Comparison of ENCODE assay signal across 27 cellular contexts in the genomic region with DNA sequence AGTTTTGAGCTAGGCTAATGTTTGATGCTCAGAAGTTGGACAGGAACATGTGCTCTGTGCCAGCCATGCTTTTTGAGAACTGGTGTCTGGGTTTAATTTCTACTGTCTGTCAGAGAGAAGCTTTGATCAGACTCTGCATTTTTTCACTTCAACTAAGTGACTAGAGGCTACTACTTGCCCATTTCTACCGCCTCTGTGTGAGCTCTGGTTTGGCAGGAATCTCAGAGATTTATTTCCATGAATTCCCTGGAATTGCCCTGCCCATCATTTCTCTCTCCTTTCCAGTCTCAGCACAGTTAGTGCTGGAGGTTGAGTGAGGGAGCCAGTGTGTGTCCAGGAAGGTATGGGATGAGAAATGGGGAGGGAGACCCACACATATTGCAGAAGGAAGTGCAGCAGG.
DNase-seq lines count a peak whose midpoint lies in the region; ATAC-seq and FAIRE-seq lines count a peak whose summit lies in the region.
"Had no signal": no experiment of that assay in that cellular context is flagged by ENCODE, and none has a peak within 500 bp of the region (broad histone marks: within the 10 kb centered on the region; RNA-seq: fewer than 3 reads in every experiment).

No MANE protein-coding gene starts in this region.

- H3K14ac ChIP-seq in trophoblast cell (ENCODE audit: low read length): peak overlapping the region; percentile 65

- H2BK12ac ChIP-seq in trophoblast cell (ENCODE audit: low read length): peak overlapping the region; percentile 95

- FAIRE-seq in frontal cortex (lab: Jason Lieb, UNC): no peak
- FAIRE-seq: colon, endothelial cell of umbilical vein, K562 had no signal

- peak overlapping the region; percentile 47 for H2AFZ ChIP-seq in trophoblast cell (ENCODE audit: insufficient read depth, low read length, poor library complexity)

- no peaks in the 10 kb centered on the region for H3K9me3 ChIP-seq in trophoblast cell (ENCODE audit: insufficient read depth, low read depth, low read length)
- H3K9me3 ChIP-seq: BLaER1 treated with 17β-estradiol and CSF1 and Interleukin-3, amounts not matched to agents 10 nM and 100 nM; prostate gland; tibial nerve had no signal

- H2AK5ac ChIP-seq in trophoblast cell (ENCODE audit: low read length): peak overlapping the region; percentile 63

- H3K36me3 ChIP-seq in trophoblast cell (ENCODE audit: control insufficient read depth in 1 of 2, insufficient read depth in 2 of 2, low read length in 2 of 2): no peaks in the 10 kb centered on the region
- H3K36me3 ChIP-seq: BLaER1 treated with 17β-estradiol and CSF1 and Interleukin-3, amounts not matched to agents 10 nM and 100 nM; cardiac muscle cell; prostate gland; tibial nerve had no signal

- peak overlapping the region; percentile 89 for H4K8ac ChIP-seq in trophoblast cell (ENCODE audit: low read depth, low read length)

- H3K4ac ChIP-seq in trophoblast cell (ENCODE audit: low read depth, low read length): peak overlapping the region; percentile 92

- peaks cover 6 to 11% of the 10 kb centered on the region in 2 experiments for H3K4me1 ChIP-seq in trophoblast cell (ENCODE audit: control insufficient read depth in 1 of 2, insufficient read depth in 2 of 2, low read length in 2 of 2)
- H3K4me1 ChIP-seq: prostate gland, tibial nerve had no signal

- no peaks in the 10 kb centered on the region for H3K27me3 ChIP-seq in trophoblast cell (ENCODE audit: insufficient read depth, low read length)
- H3K27me3 ChIP-seq: BLaER1 treated with 17β-estradiol and CSF1 and Interleukin-3, amounts not matched to agents 10 nM and 100 nM; cardiac muscle cell; tibial nerve had no signal

- peak overlapping the region; percentile 81 for H3K27ac ChIP-seq in trophoblast cell (ENCODE audit: low read depth, low read length)
- H3K27ac ChIP-seq: BLaER1 treated with 17β-estradiol and CSF1 and Interleukin-3, amounts not matched to agents 10 nM and 100 nM; cardiac muscle cell; prostate gland; tibial nerve had no signal

- H3K4me3 ChIP-seq in trophoblast cell (ENCODE audit: low read depth, low read length): no peak overlapping the region
- H3K4me3 ChIP-seq: BLaER1 treated with 17β-estradiol and CSF1 and Interleukin-3, amounts not matched to agents 10 nM and 100 nM; cardiac muscle cell; K562; prostate gland; tibial nerve had no signal

- peak overlapping the region; percentile 95 for H4K91ac ChIP-seq in trophoblast cell (ENCODE audit: low read depth, low read length)

- H3K79me1 ChIP-seq in trophoblast cell (ENCODE audit: low read length): peaks cover 31% of the 10 kb centered on the region

- ATAC-seq in GM19035 (IDR thresholded peaks at IDR 0.05; ENCODE audit: unreplicated experiment) (no peak), HG03045 (IDR thresholded peaks at IDR 0.05; ENCODE audit: unreplicated experiment) (no peak), HG02571 (IDR thresholded peaks at IDR 0.05; ENCODE audit: unreplicated experiment) (no peak)
- ATAC-seq: K562, left ventricle myocardium superior, sciatic nerve, WTC11 had no signal

- peaks cover 3% of the 10 kb centered on the region for H3K79me2 ChIP-seq in trophoblast cell (ENCODE audit: control insufficient read depth, insufficient read depth, low read length, poor library complexity)

- no peak overlapping the region for H3K23ac ChIP-seq in trophoblast cell (ENCODE audit: low read length)

- H2BK5ac ChIP-seq in trophoblast cell (ENCODE audit: low read depth, low read length, poor library complexity): peak overlapping the region; percentile 92

- no peak overlapping the region for H3K18ac ChIP-seq in trophoblast cell (ENCODE audit: low read length)

- no CpG with 5 or more reads among the region's 1 CpG for WGBS in trophoblast cell (ENCODE audit: extremely low coverage, insufficient coverage, insufficient read length)

- no peak overlapping the region for H4K12ac ChIP-seq in trophoblast cell (ENCODE audit: low read depth, low read length)

- no peak overlapping the region for H3K9ac ChIP-seq in trophoblast cell (ENCODE audit: low read length)
- H3K9ac ChIP-seq: BLaER1 treated with 17β-estradiol and CSF1 and Interleukin-3, amounts not matched to agents 10 nM and 100 nM had no signal

- DNase-seq in GDM1 (lab: John Stamatoyannopoulos, UW) (peak; percentile 5), RPMI7951 (ENCODE audit: low read depth) (peak; percentile 83), islet precursor cell (peak; percentile 62), trophoblast cell (no peak), frontal cortex (ENCODE audit: low spot score in 2 of 2) (no peak)
- DNase-seq: activated CD4-positive, alpha-beta T cell treated with anti-CD3 and anti-CD28 coated beads, Interleukin-2, amount 10 ng/mL, durations not matched to agents 24 days and 14 days; activated CD8-positive, alpha-beta memory T cell treated with anti-CD3 and anti-CD28 coated beads for 24 hours; anterior cingulate cortex; hypothalamus; left ventricle myocardium superior; NCI-H1105 treated with DMSO at 0.1 percent for 48 hours; NCI-H187 treated with DMSO at 0.1 percent for 48 hours; nucleus accumbens; SHP77 treated with DMSO at 0.1 percent for 48 hours; stimulated activated CD4-positive, alpha-beta T cell treated with anti-CD3 and anti-CD28 coated beads, Interleukin-4, amount 100 ng/mL, for 1 hour had no signal

- H3K4me2 ChIP-seq in trophoblast cell (ENCODE audit: low read length): no peak overlapping the region

- peak overlapping the region; percentile 89 for H2BK120ac ChIP-seq in trophoblast cell (ENCODE audit: insufficient read depth, low read length, poor library complexity)

Comparison
In these comparisons a context has a peak if more than half of its experiments do, and no peak if none do; other contexts are left out.
1. DNase-seq: peak in GDM1 (single experiment), RPMI7951 (single experiment) and islet precursor cell (single experiment); none in trophoblast cell (0 of 2) and frontal cortex (0 of 2).